ENCODE assay signal across 20 cellular contexts in the genomic region with DNA sequence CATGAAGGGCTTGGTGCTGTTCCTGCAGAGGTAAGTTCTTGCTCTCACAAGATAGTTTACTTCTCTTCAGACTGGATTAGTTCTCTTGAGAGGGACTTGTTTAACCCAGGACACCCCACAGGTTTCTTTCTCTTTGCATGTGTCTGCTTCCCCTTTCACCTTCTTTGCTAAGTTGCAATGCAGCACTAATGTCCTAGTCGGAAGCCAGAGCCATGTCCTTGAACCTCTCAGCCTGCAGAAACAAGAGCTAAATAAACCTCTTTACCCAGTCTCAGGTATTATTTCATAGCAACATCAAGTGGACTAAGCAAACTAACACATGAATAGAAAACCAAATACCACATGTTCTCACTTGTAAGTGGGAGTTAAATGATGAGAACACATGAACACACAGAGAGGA.
A peak's percentile ranks its signal among the peaks of the same experiment; 100 is the strongest.
DNase-seq lines count a peak whose midpoint lies in the region; ATAC-seq and TF ChIP-seq lines count a peak whose summit lies in the region.
"Had no signal": no experiment of that assay in that cellular context is flagged by ENCODE, and none has a peak within 500 bp of the region (broad histone marks: within the 10 kb centered on the region; RNA-seq: fewer than 3 reads in every experiment).

No MANE protein-coding gene starts in this region.

- H3K9me2 ChIP-seq in GM23338 (ENCODE audit: insufficient read depth), result no peaks in the 10 kb centered on the region; the same call in 1 of the 2 replicates

- TF ChIP-seq CTCF in GM23338 (conservative IDR thresholded peaks at IDR 0.05; ENCODE audit: low read depth in 2 of 2) (no peak), lower lobe of right lung (IDR thresholded peaks at IDR 0.05) (no peak)

- H3K79me2 ChIP-seq in GM23338 (replicated peaks; ENCODE audit: insufficient read depth), result no peaks in the 10 kb centered on the region

- H3K27me3 ChIP-seq in GM23338 (ENCODE audit: insufficient read depth) (no peaks in the 10 kb centered on the region), lower lobe of right lung (ENCODE audit: low read depth) (no peaks in the 10 kb centered on the region)

- no peaks in the 10 kb centered on the region for H3K27me3 Mint-ChIP-seq in GM23338 (ENCODE audit: insufficient read depth, low read depth, poor library complexity)

- no peaks in the 10 kb centered on the region for H4K20me1 ChIP-seq in GM23338 (replicated peaks; ENCODE audit: insufficient read depth)

- H3K9me3 Mint-ChIP-seq in GM23338, result peaks cover 15% of the 10 kb centered on the region

- ATAC-seq in GM23338 (no peak), lower lobe of right lung (peak; percentile 93 to 96), HG03457 (IDR thresholded peaks at IDR 0.05; ENCODE audit: unreplicated experiment) (no peak), HG02973 (IDR thresholded peaks at IDR 0.05; ENCODE audit: unreplicated experiment) (no peak)
- ATAC-seq: Right ventricle myocardium inferior had no signal

- H3K4me3 ChIP-seq in GM23338, result no peak overlapping the region
- H3K4me3 ChIP-seq in lower lobe of right lung, result no peak overlapping the region
- H3K4me3 ChIP-seq: GM23248, SK-N-MC had no signal

- no peaks in the 10 kb centered on the region for H3K4me1 Mint-ChIP-seq in GM23338

- H3K36me3 ChIP-seq in GM23338 (ENCODE audit: insufficient read depth), result no peaks in the 10 kb centered on the region
- H3K36me3 ChIP-seq in lower lobe of right lung, result no peaks in the 10 kb centered on the region

- no peak overlapping the region for H3K4me2 ChIP-seq in GM23338

- intact Hi-C loops in lower lobe of right lung (cut with DNase I), result no loop called here

- CTCF ChIA-PET in HEK293T (lab: Yijun Ruan, JAX), result no interaction called here

- no peak overlapping the region for H3K4me3 Mint-ChIP-seq in GM23338

- no peak overlapping the region for H3K27ac ChIP-seq in GM23338 (ENCODE audit: low read depth)
- H3K27ac ChIP-seq in lower lobe of right lung, result no peak overlapping the region
- H3K27ac ChIP-seq: C4-2B, GM23248, SK-N-MC had no signal

- H2AFZ ChIP-seq in GM23338, result peak overlapping the region; percentile 35; the same call in 1 of the 2 replicates
- H2AFZ ChIP-seq: GM23248 had no signal

- POLR2A ChIA-PET in HEK293T (lab: Yijun Ruan, JAX), result no interaction called here

- H3K27ac Mint-ChIP-seq in GM23338, result no peak overlapping the region

- H3F3A ChIP-seq in GM23338 (replicated peaks; ENCODE audit: low read depth), result no peaks in the 10 kb centered on the region

- H3K9me3 ChIP-seq in lower lobe of right lung, result peaks cover 11% of the 10 kb centered on the region

- H3K36me3 Mint-ChIP-seq in GM23338 (ENCODE audit: low read depth), result peaks cover 8% of the 10 kb centered on the region

- H3K4me1 ChIP-seq in GM23338 (ENCODE audit: insufficient read depth), result no peaks in the 10 kb centered on the region
- no peaks in the 10 kb centered on the region for H3K4me1 ChIP-seq in lower lobe of right lung

- DNase-seq in DMS153 (lab: John Stamatoyannopoulos, UW), result peak; percentile 90
- DNase-seq in GM23338 (ENCODE audit: low spot score), result no peak
- DNase-seq in NCI-H510A treated with DMSO at 0.1 percent for 48 hours (lab: John Stamatoyannopoulos, UW), result peak; percentile 82
- no peak for DNase-seq in lower lobe of right lung
- no peak for DNase-seq in HEK293T (ENCODE audit: extremely low spot score)
- DNase-seq: ACHN; AML-193; DMS 273 treated with DMSO at 0.1 percent for 48 hours; EL; GM23248; KBM-7; NCI-H1436 treated with DMSO at 0.1 percent for 48 hours; NCI-H2227 treated with DMSO at 0.1 percent for 48 hours; NCI-H524 treated with DMSO at 0.1 percent for 48 hours; NK-92 treated with Interleukin-12 subunit alpha and Interleukin-12 subunit beta, amount 100 ng/mL, for 24 hours had no signal

TF ChIP-seq in GM23338, 12 proteins besides CTCF, POLR2A, EP300 and RAD21:
- TF ChIP-seq, protein P1, sequence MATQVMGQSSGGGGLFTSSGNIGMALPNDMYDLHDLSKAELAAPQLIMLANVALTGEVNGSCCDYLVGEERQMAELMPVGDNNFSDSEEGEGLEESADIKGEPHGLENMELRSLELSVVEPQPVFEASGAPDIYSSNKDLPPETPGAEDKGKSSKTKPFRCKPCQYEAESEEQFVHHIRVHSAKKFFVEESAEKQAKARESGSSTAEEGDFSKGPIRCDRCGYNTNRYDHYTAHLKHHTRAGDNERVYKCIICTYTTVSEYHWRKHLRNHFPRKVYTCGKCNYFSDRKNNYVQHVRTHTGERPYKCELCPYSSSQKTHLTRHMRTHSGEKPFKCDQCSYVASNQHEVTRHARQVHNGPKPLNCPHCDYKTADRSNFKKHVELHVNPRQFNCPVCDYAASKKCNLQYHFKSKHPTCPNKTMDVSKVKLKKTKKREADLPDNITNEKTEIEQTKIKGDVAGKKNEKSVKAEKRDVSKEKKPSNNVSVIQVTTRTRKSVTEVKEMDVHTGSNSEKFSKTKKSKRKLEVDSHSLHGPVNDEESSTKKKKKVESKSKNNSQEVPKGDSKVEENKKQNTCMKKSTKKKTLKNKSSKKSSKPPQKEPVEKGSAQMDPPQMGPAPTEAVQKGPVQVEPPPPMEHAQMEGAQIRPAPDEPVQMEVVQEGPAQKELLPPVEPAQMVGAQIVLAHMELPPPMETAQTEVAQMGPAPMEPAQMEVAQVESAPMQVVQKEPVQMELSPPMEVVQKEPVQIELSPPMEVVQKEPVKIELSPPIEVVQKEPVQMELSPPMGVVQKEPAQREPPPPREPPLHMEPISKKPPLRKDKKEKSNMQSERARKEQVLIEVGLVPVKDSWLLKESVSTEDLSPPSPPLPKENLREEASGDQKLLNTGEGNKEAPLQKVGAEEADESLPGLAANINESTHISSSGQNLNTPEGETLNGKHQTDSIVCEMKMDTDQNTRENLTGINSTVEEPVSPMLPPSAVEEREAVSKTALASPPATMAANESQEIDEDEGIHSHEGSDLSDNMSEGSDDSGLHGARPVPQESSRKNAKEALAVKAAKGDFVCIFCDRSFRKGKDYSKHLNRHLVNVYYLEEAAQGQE (IDR thresholded peaks at IDR 0.05; ENCODE audit: unreplicated experiment), result no peak
- TF ChIP-seq ZNF331 (CRISPR knock-in tag; IDR thresholded peaks at IDR 0.05; ENCODE audit: low read depth) (no peak), STAT1 (IDR thresholded peaks at IDR 0.05; ENCODE audit: unreplicated experiment) (no peak)

TF ChIP-seq in HEK293T, 16 proteins besides CTCF, POLR2A, EP300 and RAD21:
- TF ChIP-seq ZNF384 (IDR thresholded peaks at IDR 0.05) (no peak), HDGF (IDR thresholded peaks at IDR 0.05; ENCODE audit: borderline replicate concordance) (no peak), ELF4 (IDR thresholded peaks at IDR 0.05) (no peak), ARNT (IDR thresholded peaks at IDR 0.05) (no peak), TARDBP (IDR thresholded peaks at IDR 0.05) (no peak), SUZ12 (IDR thresholded peaks at IDR 0.05) (no peak), L3MBTL2 (conservative IDR thresholded peaks at IDR 0.05) (no peak), NFRKB (IDR thresholded peaks at IDR 0.05) (no peak), FOXA1 (IDR thresholded peaks at IDR 0.05) (no peak), LEF1 (IDR thresholded peaks at IDR 0.05; ENCODE audit: borderline replicate concordance) (no peak), FOXK2 (IDR thresholded peaks at IDR 0.05) (no peak), BHLHE40 (IDR thresholded peaks at IDR 0.05; ENCODE audit: borderline replicate concordance) (no peak), SP1 (IDR thresholded peaks at IDR 0.05) (no peak), FOXM1 (IDR thresholded peaks at IDR 0.05; ENCODE audit: borderline replicate concordance) (no peak), CTBP1 (IDR thresholded peaks at IDR 0.05; ENCODE audit: borderline replicate concordance) (no peak)
- TF ChIP-seq, protein P2, sequence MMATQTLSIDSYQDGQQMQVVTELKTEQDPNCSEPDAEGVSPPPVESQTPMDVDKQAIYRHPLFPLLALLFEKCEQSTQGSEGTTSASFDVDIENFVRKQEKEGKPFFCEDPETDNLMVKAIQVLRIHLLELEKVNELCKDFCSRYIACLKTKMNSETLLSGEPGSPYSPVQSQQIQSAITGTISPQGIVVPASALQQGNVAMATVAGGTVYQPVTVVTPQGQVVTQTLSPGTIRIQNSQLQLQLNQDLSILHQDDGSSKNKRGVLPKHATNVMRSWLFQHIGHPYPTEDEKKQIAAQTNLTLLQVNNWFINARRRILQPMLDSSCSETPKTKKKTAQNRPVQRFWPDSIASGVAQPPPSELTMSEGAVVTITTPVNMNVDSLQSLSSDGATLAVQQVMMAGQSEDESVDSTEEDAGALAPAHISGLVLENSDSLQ (IDR thresholded peaks at IDR 0.05), result no peak
TF ChIP-seq in HEK293T: peak in this region for 0.

Comparison
In these comparisons a context has a peak if more than half of its experiments do, and no peak if none do; other contexts are left out.
1. DNase-seq: peak in DMS153 (single experiment) and NCI-H510A treated with DMSO at 0.1 percent for 48 hours (single experiment); none in GM23338 (single experiment), lower lobe of right lung (single experiment) and HEK293T (single experiment).
2. ATAC-seq: peak in lower lobe of right lung (2 of 2); none in GM23338 (single experiment), HG03457 (single experiment) and HG02973 (single experiment).